Comparison of ENCODE assay signal across 10 cellular contexts in the genomic region with DNA sequence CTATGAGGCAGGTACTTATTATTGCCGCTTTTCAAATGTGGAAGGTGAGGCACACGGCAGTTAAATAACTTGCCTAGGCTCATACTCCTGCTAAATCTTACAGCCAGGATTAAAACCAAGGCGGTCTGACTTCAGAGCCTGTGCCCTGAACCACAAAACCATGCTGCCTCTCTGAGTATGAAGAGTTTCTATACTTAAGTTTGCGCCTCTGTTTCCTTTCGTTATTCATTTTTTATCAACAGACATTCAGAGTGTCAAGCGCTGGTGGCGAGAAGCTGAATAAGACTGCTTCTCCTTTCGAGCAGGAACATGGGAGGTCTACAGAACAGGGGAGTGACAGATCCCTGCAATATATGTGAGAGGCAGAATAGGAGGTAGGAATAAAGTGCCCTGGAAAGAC.
A peak's percentile ranks its signal among the peaks of the same experiment; 100 is the strongest.
DNase-seq lines count a peak whose midpoint lies in the region; ATAC-seq and TF ChIP-seq lines count a peak whose summit lies in the region.
"Had no signal": no experiment of that assay in that cellular context is flagged by ENCODE, and none has a peak within 500 bp of the region (broad histone marks: within the 10 kb centered on the region; RNA-seq: fewer than 3 reads in every experiment).

No MANE protein-coding gene starts in this region.

- no TSS peak for BruUV-seq in Calu3 (replicated peaks; lab: Mats Ljungman, UMichigan)

- POLR2A ChIA-PET in activated naive CD8-positive, alpha-beta T cell treated with anti-CD3 and anti-CD28 coated beads, Interleukin-2, amount 10 ng/mL, durations not matched to agents 7 days and 5 days (lab: Charles Lee) = interaction anchor here (0.5 to 1.6 kb wide), 4 partner anchors 82 to 399 kb away, joined by 3 to 6 read pairs (median 4); no protein-coding TSS in a partner anchor

- H3K27me3 Mint-ChIP-seq in Calu3 (ENCODE audit: unreplicated experiment) = no peaks in the 10 kb centered on the region
- peaks cover 2% of the 10 kb centered on the region for H3K27me3 Mint-ChIP-seq in activated naive CD8-positive, alpha-beta T cell treated with anti-CD3 and anti-CD28 coated beads, Interleukin-2, amount 10 ng/mL, durations not matched to agents 7 days and 5 days

- TF ChIP-seq CTCF in Calu3 (IDR thresholded peaks at IDR 0.05; ENCODE audit: unreplicated experiment) = no peak

- peak overlapping the region; percentile 48 for H3K27ac Mint-ChIP-seq in Calu3 (ENCODE audit: unreplicated experiment)
- H3K27ac Mint-ChIP-seq in activated naive CD8-positive, alpha-beta T cell treated with anti-CD3 and anti-CD28 coated beads, Interleukin-2, amount 10 ng/mL, durations not matched to agents 7 days and 5 days = peak overlapping the region; percentile 87

- ATAC-seq in GM19395 (IDR thresholded peaks at IDR 0.05; ENCODE audit: unreplicated experiment) (peak; percentile 56), HG03520 (IDR thresholded peaks at IDR 0.05; ENCODE audit: unreplicated experiment) (peak; percentile 39)
- peak; percentile 72 for ATAC-seq in activated naive CD8-positive, alpha-beta T cell treated with anti-CD3 and anti-CD28 coated beads, Interleukin-2, amount 10 ng/mL, durations not matched to agents 7 days and 5 days (ENCODE audit: low read depth)

- peaks cover 96% of the 10 kb centered on the region for H3K4me1 Mint-ChIP-seq in Calu3 (ENCODE audit: low read depth, unreplicated experiment)
- H3K4me1 Mint-ChIP-seq in activated naive CD8-positive, alpha-beta T cell treated with anti-CD3 and anti-CD28 coated beads, Interleukin-2, amount 10 ng/mL, durations not matched to agents 7 days and 5 days = peaks cover 59% of the 10 kb centered on the region

- H3K36me3 Mint-ChIP-seq in Calu3 (ENCODE audit: insufficient read depth, unreplicated experiment) = peaks cover 21% of the 10 kb centered on the region
- H3K36me3 Mint-ChIP-seq in activated naive CD8-positive, alpha-beta T cell treated with anti-CD3 and anti-CD28 coated beads, Interleukin-2, amount 10 ng/mL, durations not matched to agents 7 days and 5 days = peaks cover 1% of the 10 kb centered on the region

- CTCF ChIA-PET in Calu3 (lab: Charles Lee) = no interaction called here

- DNase-seq in Calu3 = no peak
- DNase-seq in activated naive CD8-positive, alpha-beta T cell treated with anti-CD3 and anti-CD28 coated beads, Interleukin-2, amount 10 ng/mL, durations not matched to agents 7 days and 5 days = no peak
- DNase-seq in GF-D8 (lab: John Stamatoyannopoulos, UW) = no peak
- no peak for DNase-seq in NCI-H146 treated with DMSO at 0.1 percent for 48 hours (lab: John Stamatoyannopoulos, UW; ENCODE audit: unreplicated experiment)
- no peak for DNase-seq in AML-193 (lab: John Stamatoyannopoulos, UW)
- DNase-seq in HuH-7 (ENCODE audit: low spot score) = no peak
- DNase-seq: aorta, DMS79 treated with DMSO at 0.1 percent for 48 hours had no signal

- peaks cover 5% of the 10 kb centered on the region for H3K9me3 Mint-ChIP-seq in Calu3 (ENCODE audit: low read depth, unreplicated experiment)
- H3K9me3 Mint-ChIP-seq in activated naive CD8-positive, alpha-beta T cell treated with anti-CD3 and anti-CD28 coated beads, Interleukin-2, amount 10 ng/mL, durations not matched to agents 7 days and 5 days = no peaks in the 10 kb centered on the region

- H3K4me3 Mint-ChIP-seq in Calu3 (ENCODE audit: low read depth, unreplicated experiment) = no peak overlapping the region
- H3K4me3 Mint-ChIP-seq in activated naive CD8-positive, alpha-beta T cell treated with anti-CD3 and anti-CD28 coated beads, Interleukin-2, amount 10 ng/mL, durations not matched to agents 7 days and 5 days = peak overlapping the region; percentile 75

- intact Hi-C loops in Calu3 (cut with micrococcal nuclease; ENCODE audit: unreplicated experiment) = no loop called here
